21 cellular contexts compared by ENCODE assay signal in the genomic region with DNA sequence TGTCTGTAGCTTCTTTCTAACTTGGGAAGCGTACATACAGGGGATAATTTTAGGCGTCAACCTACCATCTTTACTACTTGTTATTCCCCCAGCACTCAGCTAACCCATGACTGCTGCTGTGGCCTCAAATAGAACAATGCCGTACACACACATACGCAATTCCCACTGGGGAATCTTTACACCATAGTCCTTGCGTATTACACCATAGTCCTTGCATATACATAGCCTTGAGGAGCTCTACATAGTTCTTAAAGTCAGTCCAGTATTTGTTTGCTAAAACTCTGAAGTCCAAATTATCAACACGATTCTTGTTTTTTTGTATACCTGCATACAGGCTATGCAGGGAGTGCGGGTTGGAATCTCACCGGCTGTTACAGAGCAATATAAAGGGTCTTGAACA.
DNase-seq lines count a peak whose midpoint lies in the region; ATAC-seq and TF ChIP-seq lines count a peak whose summit lies in the region.
"Had no signal": no experiment of that assay in that cellular context is flagged by ENCODE, and none has a peak within 500 bp of the region (broad histone marks: within the 10 kb centered on the region; RNA-seq: fewer than 3 reads in every experiment).

No MANE protein-coding gene starts in this region.

- H3K9me3 ChIP-seq in cardiac muscle cell (ENCODE audit: low read depth) (no peaks in the 10 kb centered on the region), heart left ventricle (no peaks in the 10 kb centered on the region), MG63 (no peaks in the 10 kb centered on the region)
- H3K9me3 ChIP-seq: BLaER1 had no signal

- ATAC-seq in heart left ventricle (no peak), GM21447 (IDR thresholded peaks at IDR 0.05; ENCODE audit: unreplicated experiment) (no peak)
- ATAC-seq: GM12878, GM23338 had no signal

- in situ Hi-C loops in SK-MEL-5 (cut with HindIII; ENCODE audit: low pct_unique_long_range_greater_than_20kb, low sequenced_read_pairs) = no loop called here

- H3K27me3 Mint-ChIP-seq in endothelial cell (ENCODE audit: unreplicated experiment) (peaks cover 1% of the 10 kb centered on the region), progenitor cell of endocrine pancreas (no peaks in the 10 kb centered on the region)
- H3K27me3 Mint-ChIP-seq: B cell; CD4-positive, alpha-beta T cell had no signal

- WGBS in heart left ventricle, 4 donors = 85 to 95% (median 91%) methylated on average over 8 of the region's 8 CpGs

- H3K27me3 ChIP-seq in cardiac muscle cell (no peaks in the 10 kb centered on the region), heart left ventricle (no peaks in the 10 kb centered on the region), MG63 (no peaks in the 10 kb centered on the region)
- H3K27me3 ChIP-seq: BLaER1 had no signal

- no peak for TF ChIP-seq CTCF in cardiac muscle cell (IDR thresholded peaks at IDR 0.05; ENCODE audit: low read depth, low read length)
- TF ChIP-seq CTCF in heart left ventricle (IDR thresholded peaks at IDR 0.05) = no peak
- TF ChIP-seq CTCF in endothelial cell (IDR thresholded peaks at IDR 0.05; ENCODE audit: unreplicated experiment) = no peak
- no peak for TF ChIP-seq CTCF in progenitor cell of endocrine pancreas (IDR thresholded peaks at IDR 0.05; ENCODE audit: unreplicated experiment)

- peaks cover 27% of the 10 kb centered on the region for H3K36me3 ChIP-seq in cardiac muscle cell
- H3K36me3 ChIP-seq in heart left ventricle = peaks cover 0 to 20% (median 0%) of the 10 kb centered on the region in 9 donors
- no peaks in the 10 kb centered on the region for H3K36me3 ChIP-seq in MG63
- H3K36me3 ChIP-seq: BLaER1 had no signal

- no peak overlapping the region for H3K4me3 ChIP-seq in cardiac muscle cell
- H3K4me3 ChIP-seq in heart left ventricle = no peak overlapping the region
- H3K4me3 ChIP-seq in MG63 = no peak overlapping the region
- H3K4me3 ChIP-seq: BLaER1, GM12878, GM23338 had no signal

- H3K36me3 Mint-ChIP-seq in endothelial cell (ENCODE audit: low read depth, unreplicated experiment) = peaks cover 56% of the 10 kb centered on the region
- H3K36me3 Mint-ChIP-seq in progenitor cell of endocrine pancreas (ENCODE audit: insufficient read depth) = peaks cover 37% of the 10 kb centered on the region
- H3K36me3 Mint-ChIP-seq: CD14-positive monocyte; CD8-positive, alpha-beta memory T cell had no signal

- H3K9me3 Mint-ChIP-seq in endothelial cell (ENCODE audit: unreplicated experiment) (no peaks in the 10 kb centered on the region), progenitor cell of endocrine pancreas (ENCODE audit: low read depth) (no peaks in the 10 kb centered on the region)
- H3K9me3 Mint-ChIP-seq: CD14-positive monocyte; CD4-positive, alpha-beta T cell; CD8-positive, alpha-beta memory T cell; GM23338 had no signal

- H3K27ac ChIP-seq in cardiac muscle cell = peak overlapping the region; percentile 94
- no peak overlapping the region for H3K27ac ChIP-seq in heart left ventricle
- H3K27ac ChIP-seq: 22Rv1, BLaER1 had no signal

- TF ChIP-seq POLR2A in heart left ventricle (IDR thresholded peaks at IDR 0.05) = no peak

- H3K27ac Mint-ChIP-seq in endothelial cell (ENCODE audit: unreplicated experiment) (no peak overlapping the region), progenitor cell of endocrine pancreas (peak overlapping the region; percentile 15)
- H3K27ac Mint-ChIP-seq: B cell; CD14-positive monocyte; CD4-positive, alpha-beta T cell; CD8-positive, alpha-beta memory T cell had no signal

- DNase-seq in cardiac muscle cell (ENCODE audit: low read depth in 1 of 2, low spot score in 1 of 2) = no peak
- DNase-seq in heart left ventricle = no peak
- DNase-seq in SK-MEL-5 (ENCODE audit: low read depth, low spot score) = peak; percentile 61
- no peak for DNase-seq in endothelial cell (ENCODE audit: low spot score)
- DNase-seq in progenitor cell of endocrine pancreas (ENCODE audit: low spot score, unreplicated experiment) = no peak
- no peak for DNase-seq in SW 1271 (lab: John Stamatoyannopoulos, UW)
- no peak for DNase-seq in MG63
- DNase-seq: CD4-positive, alpha-beta T cell; CD8-positive, alpha-beta memory T cell; DMS 273 treated with DMSO at 0.1 percent for 48 hours; DMS79; EL; GDM1; HCEC 1CT had no signal

- intact Hi-C loops in heart left ventricle (cut with DNase I) = loop anchor here in 1 of 10 donors (10.0 kb wide), 1 partner anchor 49 kb away; no protein-coding TSS in a partner anchor

- H3K4me3 Mint-ChIP-seq in endothelial cell (ENCODE audit: unreplicated experiment) = peak overlapping the region; percentile 63
- no peak overlapping the region for H3K4me3 Mint-ChIP-seq in progenitor cell of endocrine pancreas (ENCODE audit: low read depth)
- H3K4me3 Mint-ChIP-seq: B cell; CD14-positive monocyte; CD4-positive, alpha-beta T cell; CD8-positive, alpha-beta memory T cell; GM23338 had no signal

- H3K4me1 Mint-ChIP-seq in endothelial cell (ENCODE audit: unreplicated experiment) = peaks cover 65% of the 10 kb centered on the region
- peaks cover 17% of the 10 kb centered on the region for H3K4me1 Mint-ChIP-seq in progenitor cell of endocrine pancreas (ENCODE audit: low read depth)
- H3K4me1 Mint-ChIP-seq: CD8-positive, alpha-beta memory T cell had no signal

- H3K4me1 ChIP-seq in cardiac muscle cell (ENCODE audit: low read depth) (peaks cover 64% of the 10 kb centered on the region), heart left ventricle (peaks cover 0 to 28% (median 12%) of the 10 kb centered on the region in 12 donors)
